8 cellular contexts compared by ENCODE assay signal in the genomic region with DNA sequence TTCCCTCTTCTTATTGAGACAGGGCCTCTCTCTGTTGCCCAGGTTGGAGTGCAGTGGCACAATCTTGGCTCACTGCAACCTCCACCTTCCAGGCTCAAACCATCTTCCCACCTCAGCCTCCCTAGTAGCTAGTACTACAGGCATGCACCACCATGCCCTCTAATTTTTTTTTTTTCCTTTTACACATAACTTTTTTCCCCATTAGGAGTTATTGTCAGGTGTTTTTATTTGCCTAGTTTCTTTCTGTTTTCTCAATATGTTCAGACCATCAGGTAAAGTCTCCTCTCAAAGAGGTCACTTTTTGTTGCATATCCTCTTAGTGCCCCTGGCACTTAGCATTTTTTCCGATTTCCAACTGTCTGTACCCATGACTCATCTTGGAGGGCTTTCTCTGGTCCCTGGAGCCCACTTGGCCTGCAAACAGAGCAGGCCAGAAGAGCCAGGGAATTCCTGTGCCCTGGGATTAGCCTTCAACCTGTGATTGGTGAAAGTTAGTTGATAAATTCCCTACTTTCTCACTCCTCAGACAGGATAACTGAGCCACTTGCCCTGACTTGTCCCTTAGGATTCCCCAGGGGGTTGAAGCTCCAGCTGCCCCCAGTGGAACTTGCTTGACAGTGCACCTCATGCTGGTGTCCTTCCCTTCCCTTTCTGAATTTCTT. TPM values are rescaled to one million over a fixed set of nuclear protein-coding genes. Genes with fewer than 3 reads are reported as not detected.
DNase-seq lines count a peak whose midpoint lies in the region; ATAC-seq, FAIRE-seq and TF ChIP-seq lines count a peak whose summit lies in the region.

No MANE protein-coding gene starts in this region.

- H3K79me2 ChIP-seq in GM23248 (ENCODE audit: insufficient read depth) = peaks cover 26% of the 10 kb centered on the region

- H3K27me3 ChIP-seq in cardiac muscle cell (no peaks in the 10 kb centered on the region), GM23248 (replicated peaks; ENCODE audit: insufficient read depth) (no peaks in the 10 kb centered on the region), SJCRH30 (no peaks in the 10 kb centered on the region), right lobe of liver (no peaks in the 10 kb centered on the region)

- intact Hi-C loops in Right ventricle myocardium superior (cut with DNase I) = no loop called here
- intact Hi-C loops in right lobe of liver (cut with DNase I) = no loop called here

- WGBS in GM23248 (ENCODE audit: low coverage in 1 of 2, low lambda C conversion rate in 2 of 2, missing lambda C conversion rate in 2 of 2), 2 experiments = 48 to 67% methylated on average over 1 of the region's 1 CpG
- WGBS in right lobe of liver (ENCODE audit: insufficient coverage, low coverage, low lambda C conversion rate, missing lambda C conversion rate) = 91% methylated on average over 1 of the region's 1 CpG

- no peak for ATAC-seq in Right ventricle myocardium superior (ENCODE audit: poor library complexity)
- ATAC-seq in right lobe of liver = peak; percentile 62 to 76 (median 67)

- peaks cover 7% of the 10 kb centered on the region for H3K36me3 ChIP-seq in cardiac muscle cell
- peaks cover 10% of the 10 kb centered on the region; the same call in 1 of the 2 replicates for H3K36me3 ChIP-seq in GM23248 (ENCODE audit: low read depth)
- no peaks in the 10 kb centered on the region for H3K36me3 ChIP-seq in SJCRH30
- peaks cover 0 to 10% (median 0%) of the 10 kb centered on the region in 4 donors for H3K36me3 ChIP-seq in right lobe of liver

- TF ChIP-seq POLR2A in right lobe of liver (IDR thresholded peaks at IDR 0.05) = no peak

- no peaks in the 10 kb centered on the region for H3K9me3 ChIP-seq in cardiac muscle cell (ENCODE audit: low read depth)
- H3K9me3 ChIP-seq in GM23248 (ENCODE audit: low read depth) = no peaks in the 10 kb centered on the region
- no peaks in the 10 kb centered on the region for H3K9me3 ChIP-seq in SJCRH30 (replicated peaks)
- H3K9me3 ChIP-seq in right lobe of liver = no peaks in the 10 kb centered on the region

- H3K9me2 ChIP-seq in GM23248 (ENCODE audit: insufficient read depth) = no peaks in the 10 kb centered on the region

- H4K20me1 ChIP-seq in GM23248 (ENCODE audit: insufficient read depth) = no peaks in the 10 kb centered on the region

- in situ Hi-C loops in GM23248 (cut with MboI) = loop anchor here (10.0 kb wide), 1 partner anchor 318 kb away; a partner anchor contains a TSS

- H2AFZ ChIP-seq in GM23248 = no peak overlapping the region

- no peak overlapping the region for H3K4me2 ChIP-seq in GM23248 (ENCODE audit: unreplicated experiment)

- H3K4me1 ChIP-seq in cardiac muscle cell (ENCODE audit: low read depth) (peaks cover 15% of the 10 kb centered on the region), GM23248 (ENCODE audit: insufficient read depth) (peaks cover 21% of the 10 kb centered on the region), SJCRH30 (0 out of 2 replicates have a peak, but pooled peaks cover 5% of the 10 kb centered on the region), right lobe of liver (peaks cover 0 to 4% (median 2%) of the 10 kb centered on the region in 4 donors)

- DNase-seq in cardiac muscle cell (ENCODE audit: low read depth in 1 of 2, low spot score in 1 of 2) (peak; percentile 47 to 61), Right ventricle myocardium superior (no peak), GM23248 (peak; percentile 73), HuH-7.5 (ENCODE audit: low spot score) (peak; percentile 75), SJCRH30 (peak; percentile 62 to 77), cardiac fibroblast (ENCODE audit: low read depth in 2 of 2) (peak; percentile 44 to 56), right lobe of liver (peak in 1 of 3 donors; percentile 51), urothelium cell line (ENCODE audit: low spot score) (peak; percentile 79)

- H3F3A ChIP-seq in GM23248 (ENCODE audit: insufficient read depth) = 0 out of 2 replicates have a peak, but pooled peaks cover 9% of the 10 kb centered on the region

- FAIRE-seq in urothelium cell line (lab: Jason Lieb, UNC) = peak; percentile 20

- H3K4me3 ChIP-seq in cardiac muscle cell = no peak overlapping the region
- no peak overlapping the region for H3K4me3 ChIP-seq in GM23248
- H3K4me3 ChIP-seq in SJCRH30 = no peak overlapping the region
- H3K4me3 ChIP-seq in cardiac fibroblast (replicated peaks in 1 of 2; ENCODE audit: low read depth in 2 of 2, low read length in 2 of 2) = no peak overlapping the region
- no peak overlapping the region for H3K4me3 ChIP-seq in right lobe of liver

- TF ChIP-seq CTCF in cardiac muscle cell (IDR thresholded peaks at IDR 0.05; ENCODE audit: low read depth, low read length) (peak; percentile 57), cardiac fibroblast (IDR thresholded peaks at IDR 0.05; ENCODE audit: low read depth, low read length) (peak; percentile 71), right lobe of liver (IDR thresholded peaks at IDR 0.05) (peak; percentile 54 to 66 (median 60))

- no peak overlapping the region for H3K27ac ChIP-seq in cardiac muscle cell
- H3K27ac ChIP-seq in GM23248 = no peak overlapping the region
- H3K27ac ChIP-seq in SJCRH30 = no peak overlapping the region
- no peak overlapping the region for H3K27ac ChIP-seq in right lobe of liver

- H3K9ac ChIP-seq in GM23248 = no peak overlapping the region

RNA-seq across cellular contexts. Expression of a gene that starts 2.2 kb away (rescaled TPM):
- total RNA-seq in cardiac muscle cell (37.5 and 42.4 TPM in 2 replicates), Right ventricle myocardium superior (56.9 TPM), right lobe of liver (10 to 100 TPM; 15.9 to 28.2 (median 19.7) TPM)
- polyA plus RNA-seq in cardiac muscle cell (154 and 228 TPM in 2 replicates), GM23248 (2016; fragmentation: Nextera tagmentation; extraction: Ambion mirVana) (67.2 and 67.7 TPM in 2 replicates)
- 23.8 and 47.0 TPM in 2 replicates for total RNA-seq in GM23248 (2014; rRNA removed; shearing (Covaris generic))
- total RNA-seq in SJCRH30 (2014; rRNA removed; shearing (Covaris generic)) = 18.1 and 21.0 TPM in 2 replicates
